Comparison of ENCODE assay signal across 9 cellular contexts in the genomic region with DNA sequence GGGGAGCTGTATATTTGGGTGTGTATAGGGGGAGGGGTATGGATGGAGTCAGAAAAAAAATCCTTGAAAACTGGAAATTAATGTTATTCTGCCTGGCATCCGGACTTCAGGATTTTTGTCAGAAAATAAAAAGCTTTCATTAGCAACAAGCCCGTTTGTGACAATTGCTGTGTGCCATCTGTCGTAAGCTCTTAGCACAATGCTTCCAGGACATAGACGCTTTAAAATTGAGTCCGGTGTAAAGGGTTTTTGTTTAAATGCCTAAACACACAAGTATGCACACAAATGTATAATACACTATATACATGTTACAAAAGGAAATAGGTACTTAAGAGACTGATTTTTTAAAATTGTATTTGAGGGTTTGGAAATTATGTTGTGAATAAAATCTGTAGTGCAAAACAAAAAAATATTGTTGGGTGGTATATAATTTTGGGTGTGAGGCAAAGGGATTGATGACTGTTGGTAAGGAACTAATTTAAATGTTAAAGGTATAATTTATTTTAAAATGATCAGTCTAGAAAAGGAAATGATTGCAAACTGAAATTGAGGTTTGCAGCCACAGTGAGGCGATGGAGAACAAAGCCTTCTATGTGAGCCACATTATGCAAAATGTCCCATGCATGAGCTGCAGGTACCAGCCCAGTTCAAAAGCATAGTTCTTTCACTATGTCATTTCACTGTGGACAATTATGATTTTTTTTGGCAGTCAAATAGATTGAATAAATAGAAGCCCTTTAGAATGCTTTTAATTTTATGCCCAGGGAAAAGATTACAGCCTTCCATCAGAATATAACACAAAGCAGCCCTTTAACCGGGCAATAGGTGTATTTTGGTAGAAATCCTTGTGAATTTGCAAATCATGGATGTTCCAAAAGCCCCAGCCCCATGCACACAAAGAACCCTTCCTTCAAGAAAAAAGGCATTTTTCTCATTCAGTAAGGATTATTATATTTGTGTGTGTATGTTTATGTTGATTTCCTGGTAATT. TPM values are rescaled to one million over a fixed set of nuclear protein-coding genes. Genes with fewer than 3 reads are reported as not detected.
DNase-seq lines count a peak whose midpoint lies in the region; ATAC-seq and TF ChIP-seq lines count a peak whose summit lies in the region.
"Had no signal": no experiment of that assay in that cellular context is flagged by ENCODE, and none has a peak within 500 bp of the region (broad histone marks: within the 10 kb centered on the region; RNA-seq: fewer than 3 reads in every experiment).

No MANE protein-coding gene starts in this region.

- intact Hi-C loops in heart right ventricle (cut with DNase I) = loop anchor here in 7 of 10 donors (2.0 to 10.0 kb wide), 5 partner anchors 69 to 537 kb away; no protein-coding TSS in a partner anchor
- intact Hi-C loops in Right ventricle myocardium superior (cut with DNase I) = loop anchor here (10.0 kb wide), 1 partner anchor 139 kb away; no protein-coding TSS in a partner anchor
- intact Hi-C loops in ascending aorta (cut with DNase I) = loop anchor here (2.0 to 5.0 kb wide), 2 partner anchors 47 to 69 kb away; no protein-coding TSS in a partner anchor

- DNase-seq in heart right ventricle (peak in 1 of 2 donors; percentile 28), Right ventricle myocardium superior (no peak), NCI-H2227 (lab: John Stamatoyannopoulos, UW; ENCODE audit: unreplicated experiment) (peak; percentile 62), ascending aorta (ENCODE audit: low spot score in 2 of 2) (no peak), kidney epithelial cell (ENCODE audit: low read depth) (peak; percentile 18), thoracic aorta (ENCODE audit: low spot score) (no peak)

- WGBS in heart right ventricle, 2 donors = 24 to 29% methylated on average over 7 of the region's 7 CpGs

- ATAC-seq in heart right ventricle (peak in 4 of 8 donors; percentile 43 to 67 (median 55)), Right ventricle myocardium superior (ENCODE audit: poor library complexity) (no peak), HG02973 (IDR thresholded peaks at IDR 0.05; ENCODE audit: unreplicated experiment) (peak; percentile 43), thoracic aorta (ENCODE audit: insufficient number of reproducible peaks, low FRiP score, low read depth) (no peak), HG03025 (IDR thresholded peaks at IDR 0.05; ENCODE audit: low FRiP score, unreplicated experiment) (no peak)

- peak overlapping the region; percentile 53 to 87 (median 70) for H3K4me3 ChIP-seq in heart right ventricle
- H3K4me3 ChIP-seq in ascending aorta = peak overlapping the region; percentile 61 to 74
- H3K4me3 ChIP-seq in kidney epithelial cell (ENCODE audit: low read depth, low read length) = peak overlapping the region; percentile 79
- H3K4me3 ChIP-seq in thoracic aorta = peak overlapping the region; percentile 86

- H3K4me1 ChIP-seq in heart right ventricle (peaks cover 0 to 34% (median 15%) of the 10 kb centered on the region in 9 donors), ascending aorta (peaks cover 0 to 8% of the 10 kb centered on the region in 2 donors), thoracic aorta (ENCODE audit: control insufficient read depth in 1 of 2, low read depth in 2 of 2) (peaks cover 8 to 17% of the 10 kb centered on the region in 2 donors)

- no peaks in the 10 kb centered on the region for H3K36me3 ChIP-seq in heart right ventricle
- H3K36me3 ChIP-seq in ascending aorta = no peaks in the 10 kb centered on the region
- no peaks in the 10 kb centered on the region for H3K36me3 ChIP-seq in kidney epithelial cell (ENCODE audit: control insufficient read depth, insufficient read depth, low read length)
- H3K36me3 ChIP-seq in thoracic aorta = no peaks in the 10 kb centered on the region
- H3K36me3 ChIP-seq: neutrophil had no signal

- H3K9me3 ChIP-seq in heart right ventricle (no peaks in the 10 kb centered on the region), ascending aorta (no peaks in the 10 kb centered on the region), thoracic aorta (no peaks in the 10 kb centered on the region)
- H3K9me3 ChIP-seq: neutrophil had no signal

- peak overlapping the region in 2 of 10 donors; percentile 13 to 27 for H3K27ac ChIP-seq in heart right ventricle
- peak overlapping the region; percentile 12 to 13 for H3K27ac ChIP-seq in ascending aorta
- H3K27ac ChIP-seq in thoracic aorta = peak overlapping the region; percentile 50 to 67
- H3K27ac ChIP-seq: neutrophil had no signal

- H3K27me3 ChIP-seq in heart right ventricle (peaks cover 0 to 28% (median 0%) of the 10 kb centered on the region in 7 donors), ascending aorta (no peaks in the 10 kb centered on the region), kidney epithelial cell (ENCODE audit: control insufficient read depth, insufficient read depth, low read length) (no peaks in the 10 kb centered on the region), thoracic aorta (replicated peaks; ENCODE audit: insufficient read depth) (no peaks in the 10 kb centered on the region)

- TF ChIP-seq CTCF in heart right ventricle (IDR thresholded peaks at IDR 0.05) = peak; percentile 19 to 79 (median 59)
- peak; percentile 32 to 74 (median 58) for TF ChIP-seq CTCF in ascending aorta (IDR thresholded peaks at IDR 0.05)
- peak; percentile 62 for TF ChIP-seq CTCF in kidney epithelial cell (IDR thresholded peaks at IDR 0.05; ENCODE audit: insufficient read depth, low read length, poor library complexity, severe bottlenecking)
- peak; percentile 57 for TF ChIP-seq CTCF in thoracic aorta (IDR thresholded peaks at IDR 0.05)

RNA-seq across cellular contexts. Expression of gene MAP2, which starts 1.5 kb away (rescaled TPM):
- 10 to 100 TPM in 2 of 10 donors, 1 to 10 TPM in 8; 4.5 to 15.5 (median 5.9) TPM for total RNA-seq in heart right ventricle
- 1 to 10 TPM; 3.5 to 3.6 TPM for polyA plus RNA-seq in heart right ventricle
- total RNA-seq in Right ventricle myocardium superior = 2.8 TPM
- total RNA-seq in ascending aorta = 57.6 TPM
- total RNA-seq in kidney epithelial cell = 53.3 and 58.1 TPM in 2 replicates
- 10 to 100 TPM; 51.6 to 68.8 TPM for total RNA-seq in thoracic aorta

Comparison
In these comparisons a context has a peak if more than half of its experiments do, and no peak if none do; other contexts are left out.
1. DNase-seq: peak in NCI-H2227 (single experiment) and kidney epithelial cell (single experiment); none in Right ventricle myocardium superior (single experiment), ascending aorta (0 of 2) and thoracic aorta (single experiment).
2. Peak in every context shown above with its lines, with median percentiles within 50 percentile points of each other: H3K4me3 ChIP-seq and CTCF ChIP-seq.